ENCODE assay signal across 17 cellular contexts in the genomic region with DNA sequence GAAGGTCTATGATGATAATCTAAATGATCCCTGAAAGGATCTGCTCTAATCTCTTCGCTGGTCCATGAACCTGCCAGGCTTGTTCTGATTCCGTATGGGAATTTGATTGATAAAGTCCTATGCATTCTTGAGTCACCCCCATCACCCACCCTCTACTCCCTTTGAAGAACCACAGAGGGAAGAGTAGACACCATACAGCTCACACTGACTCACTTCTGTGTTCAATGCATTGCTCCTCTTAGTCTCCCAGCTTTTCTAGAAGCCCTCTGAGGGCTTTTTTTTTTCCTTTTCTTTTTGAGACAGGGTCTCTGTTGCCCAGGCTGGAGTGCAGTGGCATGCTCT. TPM values are rescaled to one million over a fixed set of nuclear protein-coding genes. Genes with fewer than 3 reads are reported as not detected.
A peak's percentile ranks its signal among the peaks of the same experiment; 100 is the strongest.
DNase-seq lines count a peak whose midpoint lies in the region; ATAC-seq, FAIRE-seq and TF ChIP-seq lines count a peak whose summit lies in the region.
"Had no signal": no experiment of that assay in that cellular context is flagged by ENCODE, and none has a peak within 500 bp of the region (broad histone marks: within the 10 kb centered on the region; RNA-seq: fewer than 3 reads in every experiment).

No MANE protein-coding gene starts in this region.

- no peaks in the 10 kb centered on the region for H3K36me3 ChIP-seq in duodenal mucosa (ENCODE audit: control insufficient read depth in 1 of 2, insufficient read depth in 2 of 2, low read length in 2 of 2)
- no peaks in the 10 kb centered on the region for H3K36me3 ChIP-seq in mucosa of stomach (ENCODE audit: control insufficient read depth, insufficient read depth, low read length)
- no peaks in the 10 kb centered on the region for H3K36me3 ChIP-seq in testis (ENCODE audit: low read depth, missing control alignments)
- H3K36me3 ChIP-seq: BE2C had no signal

- no peak for TF ChIP-seq CTCF in testis (IDR thresholded peaks at IDR 0.05)

- ATAC-seq in HG02678 (IDR thresholded peaks at IDR 0.05; ENCODE audit: unreplicated experiment): no peak
- ATAC-seq: stimulated activated naive B cell treated with anti-CD40 and anti-IgM and Interleukin-4, amounts not matched to agents 10 μg/mL and 1 μg/mL and 100 μg/mL, for 72 hours had no signal

- DNase-seq in Daoy (ENCODE audit: low read depth) (peak; percentile 57), RKO (ENCODE audit: low spot score) (peak; percentile 18), testis (no peak), NK-92 (lab: John Stamatoyannopoulos, UW; ENCODE audit: unreplicated experiment) (no peak), urothelium cell line (ENCODE audit: low spot score) (no peak)
- DNase-seq: activated CD4-positive, alpha-beta T cell treated with anti-CD3 and anti-CD28 coated beads, Interleukin-2, amount 50 U/mL, for 4 hours; activated gamma-delta T cell; BE2C; central memory CD4-positive, alpha-beta T cell; DND-41; NCI-H1930; stimulated activated CD4-positive, alpha-beta T cell treated with anti-CD3 and anti-CD28 coated beads, Interleukin-4, amount 100 ng/mL, for 1 hour; stimulated activated naive B cell treated with anti-CD40 and anti-IgM and Interleukin-4, amounts not matched to agents 10 μg/mL and 1 μg/mL and 100 μg/mL, for 72 hours had no signal

- no peaks in the 10 kb centered on the region for H3K9me3 ChIP-seq in duodenal mucosa (ENCODE audit: control insufficient read depth in 1 of 2, low read length in 2 of 2)
- H3K9me3 ChIP-seq in mucosa of stomach (ENCODE audit: control insufficient read depth, low read length): no peaks in the 10 kb centered on the region
- H3K9me3 ChIP-seq in testis: no peaks in the 10 kb centered on the region
- H3K9me3 ChIP-seq: BE2C had no signal

- whole genome bisulfite sequencing in testis, 2 donors: 84 to 92% methylated on average over 2 of the region's 2 CpGs

- H3K4me1 ChIP-seq in duodenal mucosa (ENCODE audit: control insufficient read depth in 1 of 2, insufficient read depth in 2 of 2, low read length in 2 of 2): peaks cover 20 to 39% of the 10 kb centered on the region in 2 donors
- peaks cover 48% of the 10 kb centered on the region for H3K4me1 ChIP-seq in mucosa of stomach (ENCODE audit: control insufficient read depth, insufficient read depth, low read length)
- no peaks in the 10 kb centered on the region for H3K4me1 ChIP-seq in testis
- H3K4me1 ChIP-seq: BE2C had no signal

- H3K27me3 ChIP-seq in duodenal mucosa (ENCODE audit: control insufficient read depth in 1 of 2, insufficient read depth in 2 of 2, low read length in 2 of 2) (no peaks in the 10 kb centered on the region), mucosa of stomach (ENCODE audit: control insufficient read depth, insufficient read depth, low read length) (no peaks in the 10 kb centered on the region), testis (no peaks in the 10 kb centered on the region)

- intact Hi-C loops in testis (cut with DNase I; ENCODE audit: low total_unique reads): no loop called here

- H3K4me3 ChIP-seq in duodenal mucosa (ENCODE audit: low read depth in 1 of 2, low read length in 2 of 2): peak overlapping the region; percentile 4 to 17
- no peak overlapping the region for H3K4me3 ChIP-seq in mucosa of stomach (ENCODE audit: low read length)
- H3K4me3 ChIP-seq in testis: no peak overlapping the region

- H3K27ac ChIP-seq in duodenal mucosa (ENCODE audit: low read depth, low read length) (no peak overlapping the region), testis (no peak overlapping the region)

- FAIRE-seq in urothelium cell line (lab: Jason Lieb, UNC): no peak

- H3K9ac ChIP-seq in duodenal mucosa (ENCODE audit: low read depth in 1 of 2, low read length in 2 of 2) (peak overlapping the region in 1 of 2 donors; percentile 44), mucosa of stomach (ENCODE audit: low read length) (peak overlapping the region; percentile 66)

- no peak for TF ChIP-seq POLR2A in testis (IDR thresholded peaks at IDR 0.05)

RNA-seq across cellular contexts. Expression of gene GPRC5A, which starts 18.5 kb away (rescaled TPM):
- total RNA-seq in Daoy (2014; rRNA removed; shearing (Covaris generic)): 7.0 and 10.5 TPM in 2 replicates
- total RNA-seq in testis: 1 to 10 TPM; 1.9 to 2.7 TPM
- polyA plus RNA-seq in testis (ENCODE audit: insufficient read depth, low read depth, low replicate concordance): 2.8 TPM
- polyA plus RNA-seq: IgD-negative memory B cell had no signal

RNA-seq across cellular contexts. Expression of gene DDX47, which starts 59.8 kb away (rescaled TPM):
- 229 and 269 TPM in 2 replicates for total RNA-seq in Daoy (2014; rRNA removed; shearing (Covaris generic))
- total RNA-seq in testis: 10 to 100 TPM; 82.4 to 85.4 TPM
- polyA plus RNA-seq in testis (ENCODE audit: insufficient read depth, low read depth, low replicate concordance): 52.4 TPM

Comparison
In these comparisons a context has a peak if more than half of its experiments do, and no peak if none do; other contexts are left out.
1. DNase-seq: peak in Daoy (single experiment) and RKO (single experiment); none in testis (single experiment), NK-92 (single experiment) and urothelium cell line (single experiment).
2. H3K4me3 ChIP-seq: peak in duodenal mucosa (2 of 2); none in mucosa of stomach (single experiment) and testis (0 of 2).